In genomic region chr13:84570831-84571230, GRCh38 we compare ENCODE assay signal across 26 cellular contexts.
"Had no signal": no experiment of that assay in that cellular context is flagged by ENCODE, and none has a peak within 500 bp of the region (broad histone marks: within the 10 kb centered on the region; RNA-seq: fewer than 3 reads in every experiment).

No MANE protein-coding gene starts in this region.

- H3K4me1 ChIP-seq: ascending aorta, breast epithelium, gastrocnemius medialis, tibial artery had no signal

- H3K27ac ChIP-seq: ascending aorta, breast epithelium, gastrocnemius medialis, tibial artery had no signal

- H3K9me3 ChIP-seq: ascending aorta, breast epithelium, gastrocnemius medialis, tibial artery had no signal

- ATAC-seq: activated T-cell treated with anti-CD3 and anti-CD28 coated beads, Interleukin-2, amount 50 U/mL, for 72 hours; esophagus mucosa; gastrocnemius medialis; left lobe of liver; natural killer cell treated with Interleukin-12 subunit alpha and Interleukin-12 subunit beta and Interleukin-15 and Interleukin-18, amount 100 ng/mL, for 72 hours had no signal

- H3K36me3 Mint-ChIP-seq: natural killer cell treated with Interleukin-12 subunit alpha and Interleukin-12 subunit beta and Interleukin-15 and Interleukin-18, amount 100 ng/mL, for 72 hours had no signal

- H3K4me3 ChIP-seq: ascending aorta, breast epithelium, gastrocnemius medialis, lung, tibial artery had no signal

- DNase-seq: activated CD4-positive, alpha-beta T cell treated with anti-CD3 and anti-CD28 coated beads, Interleukin-2, amount 50 U/mL, for 1 hour; activated CD4-positive, CD25-positive, alpha-beta regulatory T cell treated with anti-CD3 and anti-CD28 coated beads, Interleukin-2, amount 50 U/mL, for 72 hours; activated CD8-positive, alpha-beta memory T cell treated with anti-CD3 and anti-CD28 coated beads, Interleukin-2, amount 50 U/mL, for 4 hours; activated effector memory CD4-positive, alpha-beta T cell treated with anti-CD3 and anti-CD28 coated beads, Interleukin-2, amount 50 U/mL, for 16 hours; activated naive CD4-positive, alpha-beta T cell treated with anti-CD3 and anti-CD28 coated beads, Interleukin-2, amount 50 U/mL, for 16 hours; activated T-cell treated with anti-CD3 and anti-CD28 coated beads, Interleukin-2, amount 50 U/mL, for 72 hours; cerebellar nuclear complex; effector CD4-positive, alpha-beta T cell; gastrocnemius medialis; head of caudate nucleus; kidney; nucleus accumbens; posterior cingulate gyrus; stimulated activated CD4-positive, alpha-beta T cell treated with anti-CD3 and anti-CD28 coated beads, Interleukin-12 subunit alpha, Interleukin-12 subunit beta, amount 100 ng/mL, for 4 hours; stimulated activated CD4-positive, alpha-beta T cell treated with anti-CD3 and anti-CD28 coated beads, Interleukin-1b, Interleukin-23, amount 100 ng/mL, for 48 hours; stimulated activated naive CD4-positive, alpha-beta T cell treated with Interleukin-2 at 50 U/mL for 16 hours; substantia nigra; T-helper 1 cell; T-helper 9 cell; tibial artery had no signal

- H3K27ac Mint-ChIP-seq: activated T-cell treated with anti-CD3 and anti-CD28 coated beads, Interleukin-2, amount 50 U/mL, for 72 hours; natural killer cell treated with Interleukin-12 subunit alpha and Interleukin-12 subunit beta and Interleukin-15 and Interleukin-18, amount 100 ng/mL, for 72 hours had no signal

- H3K36me3 ChIP-seq: ascending aorta, breast epithelium, gastrocnemius medialis, tibial artery had no signal

- H3K27me3 ChIP-seq: ascending aorta, breast epithelium, gastrocnemius medialis, tibial artery had no signal
